23 cellular contexts compared by ENCODE assay signal in genomic region chr16:55280622-55281021, GRCh38. TPM values are rescaled to one million over a fixed set of nuclear protein-coding genes. Genes with fewer than 3 reads are reported as not detected.
"Had no signal": no experiment of that assay in that cellular context is flagged by ENCODE, and none has a peak within 500 bp of the region (broad histone marks: within the 10 kb centered on the region; RNA-seq: fewer than 3 reads in every experiment).

No MANE protein-coding gene starts in this region.

- H3K27me3 Mint-ChIP-seq: activated CD8-positive, alpha-beta memory T cell treated with anti-CD3 and anti-CD28 coated beads, Interleukin-2, amount 10 ng/mL, durations not matched to agents 7 days and 5 days; stimulated activated memory B cell treated with anti-CD40 and anti-IgM and Interleukin-4, amounts not matched to agents 10 μg/mL and 1 μg/mL and 100 μg/mL, for 72 hours had no signal

- H3K4me1 Mint-ChIP-seq: activated CD8-positive, alpha-beta memory T cell treated with anti-CD3 and anti-CD28 coated beads, Interleukin-2, amount 10 ng/mL, durations not matched to agents 7 days and 5 days; activated naive CD4-positive, alpha-beta T cell treated with anti-CD3 and anti-CD28 coated beads, Interleukin-2, amount 50 U/mL, for 24 hours; central memory CD8-positive, alpha-beta T cell; naive thymus-derived CD8-positive, alpha-beta T cell; stimulated activated memory B cell treated with anti-CD40 and anti-IgM and Interleukin-4, amounts not matched to agents 10 μg/mL and 1 μg/mL and 100 μg/mL, for 72 hours had no signal

- H3K36me3 ChIP-seq: lower lobe of right lung, prostate gland, right lobe of liver, spleen, tibial artery had no signal

- H3K4me3 ChIP-seq: body of pancreas, lower lobe of right lung, prostate gland, right lobe of liver, spleen, tibial artery had no signal

- H3K4me3 Mint-ChIP-seq: activated CD8-positive, alpha-beta memory T cell treated with anti-CD3 and anti-CD28 coated beads, Interleukin-2, amount 10 ng/mL, durations not matched to agents 7 days and 5 days; activated naive CD4-positive, alpha-beta T cell treated with anti-CD3 and anti-CD28 coated beads, Interleukin-2, amount 50 U/mL, for 24 hours; activated T-cell treated with anti-CD3 and anti-CD28 coated beads, Interleukin-2, amount 50 U/mL, for 24 hours; central memory CD8-positive, alpha-beta T cell; naive thymus-derived CD8-positive, alpha-beta T cell; stimulated activated memory B cell treated with anti-CD40 and anti-IgM and Interleukin-4, amounts not matched to agents 10 μg/mL and 1 μg/mL and 100 μg/mL, for 72 hours; T-helper 2 cell treated with Interferon-gamma antibody and Interleukin-4, amounts not matched to agents 5 μg/mL and 100 μg/mL, for 36 hours had no signal

- H3K36me3 Mint-ChIP-seq: activated CD8-positive, alpha-beta memory T cell treated with anti-CD3 and anti-CD28 coated beads, Interleukin-2, amount 10 ng/mL, durations not matched to agents 7 days and 5 days; activated naive CD4-positive, alpha-beta T cell treated with anti-CD3 and anti-CD28 coated beads, Interleukin-2, amount 50 U/mL, for 24 hours; naive thymus-derived CD8-positive, alpha-beta T cell; stimulated activated memory B cell treated with anti-CD40 and anti-IgM and Interleukin-4, amounts not matched to agents 10 μg/mL and 1 μg/mL and 100 μg/mL, for 72 hours had no signal

- H3K4me1 ChIP-seq: body of pancreas, lower lobe of right lung, prostate gland, spleen, tibial artery had no signal

- H3K27ac Mint-ChIP-seq: activated CD8-positive, alpha-beta memory T cell treated with anti-CD3 and anti-CD28 coated beads, Interleukin-2, amount 10 ng/mL, durations not matched to agents 7 days and 5 days; activated naive CD4-positive, alpha-beta T cell treated with anti-CD3 and anti-CD28 coated beads, Interleukin-2, amount 50 U/mL, for 24 hours; activated T-cell treated with anti-CD3 and anti-CD28 coated beads, Interleukin-2, amount 50 U/mL, for 24 hours; naive thymus-derived CD8-positive, alpha-beta T cell; stimulated activated memory B cell treated with anti-CD40 and anti-IgM and Interleukin-4, amounts not matched to agents 10 μg/mL and 1 μg/mL and 100 μg/mL, for 72 hours; T-helper 2 cell treated with Interferon-gamma antibody and Interleukin-4, amounts not matched to agents 5 μg/mL and 100 μg/mL, for 36 hours had no signal

- DNase-seq: activated CD4-positive, alpha-beta T cell treated with anti-CD3 and anti-CD28 coated beads, Interleukin-2, amount 50 U/mL, for 48 hours; activated CD4-positive, CD25-positive, alpha-beta regulatory T cell treated with anti-CD3 and anti-CD28 coated beads, Interleukin-2, amount 50 U/mL, for 72 hours; activated CD8-positive, alpha-beta memory T cell treated with anti-CD3 and anti-CD28 coated beads, Interleukin-2, amount 10 ng/mL, durations not matched to agents 7 days and 5 days; activated effector memory CD4-positive, alpha-beta T cell treated with Interleukin-2 at 50 U/mL for 16 hours; activated T-cell treated with anti-CD3 and anti-CD28 coated beads, Interleukin-2, amount 50 U/mL, for 24 hours; body of pancreas; cortex of kidney; effector memory CD4-positive, alpha-beta T cell; hypothalamus; left cardiac atrium; lower lobe of right lung; naive thymus-derived CD8-positive, alpha-beta T cell; nucleus accumbens; right lobe of liver; spleen; stimulated activated CD4-positive, alpha-beta T cell treated with anti-CD3 and anti-CD28 coated beads, Interleukin-1b, Interleukin-23, amount 100 ng/mL, for 48 hours; tibial artery had no signal

- ATAC-seq: activated CD8-positive, alpha-beta memory T cell treated with anti-CD3 and anti-CD28 coated beads, Interleukin-2, amount 10 ng/mL, durations not matched to agents 7 days and 5 days; body of pancreas; left cardiac atrium; lower lobe of right lung; naive thymus-derived CD8-positive, alpha-beta T cell; right lobe of liver; stimulated activated memory B cell treated with anti-CD40 and anti-IgM and Interleukin-4, amounts not matched to agents 10 μg/mL and 1 μg/mL and 100 μg/mL, for 72 hours had no signal

- H3K9me3 Mint-ChIP-seq: activated naive CD4-positive, alpha-beta T cell treated with anti-CD3 and anti-CD28 coated beads, Interleukin-2, amount 50 U/mL, for 24 hours; activated T-cell treated with anti-CD3 and anti-CD28 coated beads, Interleukin-2, amount 50 U/mL, for 24 hours; central memory CD8-positive, alpha-beta T cell; stimulated activated memory B cell treated with anti-CD40 and anti-IgM and Interleukin-4, amounts not matched to agents 10 μg/mL and 1 μg/mL and 100 μg/mL, for 72 hours; T-helper 2 cell treated with Interferon-gamma antibody and Interleukin-4, amounts not matched to agents 5 μg/mL and 100 μg/mL, for 36 hours had no signal

- H3K27ac ChIP-seq: body of pancreas, lower lobe of right lung, prostate gland, right lobe of liver, spleen, tibial artery had no signal

- H3K27me3 ChIP-seq: body of pancreas, right lobe of liver had no signal

- H3K9me3 ChIP-seq: body of pancreas, lower lobe of right lung, prostate gland, right lobe of liver, spleen, tibial artery had no signal

RNA-seq across cellular contexts. Expression of gene IRX6, which starts 43.4 kb away (rescaled TPM):
- total RNA-seq: activated CD8-positive, alpha-beta memory T cell treated with anti-CD3 and anti-CD28 coated beads, Interleukin-2, amount 10 ng/mL, durations not matched to agents 7 days and 5 days; glomerular endothelial cell; naive thymus-derived CD8-positive, alpha-beta T cell; right lobe of liver had no signal
